29 cellular contexts compared by ENCODE assay signal in genomic region chr20:37198962-37199660, GRCh38. TPM values are rescaled to one million over a fixed set of nuclear protein-coding genes. Genes with fewer than 3 reads are reported as not detected.
DNase-seq lines count a peak whose midpoint lies in the region; ATAC-seq, FAIRE-seq and TF ChIP-seq lines count a peak whose summit lies in the region.
"Had no signal": no experiment of that assay in that cellular context is flagged by ENCODE, and none has a peak within 500 bp of the region (broad histone marks: within the 10 kb centered on the region; RNA-seq: fewer than 3 reads in every experiment).

No MANE protein-coding gene starts in this region.

- no peak overlapping the region for H4K5ac ChIP-seq in H1 (ENCODE audit: insufficient read length, low read depth, low read length)

- H3K27ac ChIP-seq in H1 (ENCODE audit: low read depth, low read length): no peak overlapping the region
- peak overlapping the region in 2 of 3 donors; percentile 11 to 66 for H3K27ac ChIP-seq in thyroid gland
- H3K27ac ChIP-seq: 22Rv1; BLaER1 treated with 17β-estradiol and CSF1 and Interleukin-3, amounts not matched to agents 10 nM and 100 nM; HL-60 had no signal

- H2AFZ ChIP-seq in H1 (ENCODE audit: low read length): no peak overlapping the region

- H3K4me3 ChIP-seq in H1 (ENCODE audit: extremely low read depth in 1 of 4, insufficient read depth in 2 of 4, low read depth in 3 of 4, low read length in 4 of 4) (no peak overlapping the region), thyroid gland (replicated peaks in 1 of 3) (no peak overlapping the region)
- H3K4me3 ChIP-seq: BLaER1 treated with 17β-estradiol and CSF1 and Interleukin-3, amounts not matched to agents 10 nM and 100 nM had no signal

- H3K27me3 Mint-ChIP-seq in activated CD8-positive, alpha-beta T cell treated with anti-CD3 and anti-CD28 coated beads, Interleukin-2, amount 10 ng/mL, durations not matched to agents 7 days and 5 days (ENCODE audit: low read depth): no peaks in the 10 kb centered on the region
- no peaks in the 10 kb centered on the region for H3K27me3 Mint-ChIP-seq in activated CD8-positive, alpha-beta T cell treated with anti-CD3 and anti-CD28 coated beads for 36 hours
- no peaks in the 10 kb centered on the region for H3K27me3 Mint-ChIP-seq in neural crest cell (ENCODE audit: low read depth)
- H3K27me3 Mint-ChIP-seq: CD4-positive, alpha-beta memory T cell had no signal

- H3K36me3 Mint-ChIP-seq in activated CD8-positive, alpha-beta T cell treated with anti-CD3 and anti-CD28 coated beads, Interleukin-2, amount 10 ng/mL, durations not matched to agents 7 days and 5 days (ENCODE audit: low read depth): peaks cover 55% of the 10 kb centered on the region
- H3K36me3 Mint-ChIP-seq in activated CD8-positive, alpha-beta T cell treated with anti-CD3 and anti-CD28 coated beads for 36 hours (ENCODE audit: low read depth): peaks cover 51% of the 10 kb centered on the region
- H3K36me3 Mint-ChIP-seq in neural crest cell (ENCODE audit: low read depth): peaks cover 3% of the 10 kb centered on the region

- intact Hi-C loops in activated CD8-positive, alpha-beta T cell treated with anti-CD3 and anti-CD28 coated beads for 36 hours (cut with micrococcal nuclease): loop anchor here (5.0 kb wide), 1 partner anchor 333 kb away; no protein-coding TSS in a partner anchor
- intact Hi-C loops in thyroid gland (cut with DNase I): loop anchor here (10.0 kb wide), 2 partner anchors 194 to 336 kb away; no protein-coding TSS in a partner anchor

- H3K9ac ChIP-seq in H1 (replicated peaks in 1 of 4; ENCODE audit: extremely low read depth in 1 of 4, low read depth in 3 of 4, low read length in 3 of 4): no peak overlapping the region
- H3K9ac ChIP-seq: BLaER1 treated with 17β-estradiol and CSF1 and Interleukin-3, amounts not matched to agents 10 nM and 100 nM had no signal

- WGBS in H1 (ENCODE audit: extremely low coverage in 1 of 2, insufficient coverage in 1 of 2, insufficient read length in 1 of 2, insufficient replicate concordance in 2 of 2, low coverage in 1 of 2, low lambda C conversion rate in 2 of 2, missing lambda C conversion rate in 1 of 2), 2 experiments: 95% methylated on average over 13 of the region's 14 CpGs; no CpG with 5 or more reads in 1 of the 2 experiments
- WGBS in thyroid gland, 2 donors: 81 to 86% methylated on average over 13 of the region's 14 CpGs

- H3K79me1 ChIP-seq in H1 (ENCODE audit: low read depth, low read length): peaks cover 17% of the 10 kb centered on the region

- peaks cover 7 to 62% of the 10 kb centered on the region in 2 experiments for H3K79me2 ChIP-seq in H1 (ENCODE audit: control insufficient read depth in 1 of 2, insufficient read depth in 2 of 2, low read length in 2 of 2)

- no peaks in the 10 kb centered on the region for H3K23me2 ChIP-seq in H1 (ENCODE audit: low read depth, low read length)

- H3K9me3 Mint-ChIP-seq in activated CD8-positive, alpha-beta T cell treated with anti-CD3 and anti-CD28 coated beads, Interleukin-2, amount 10 ng/mL, durations not matched to agents 7 days and 5 days (ENCODE audit: insufficient read depth): no peaks in the 10 kb centered on the region
- no peaks in the 10 kb centered on the region for H3K9me3 Mint-ChIP-seq in activated CD8-positive, alpha-beta T cell treated with anti-CD3 and anti-CD28 coated beads for 36 hours
- H3K9me3 Mint-ChIP-seq in neural crest cell: no peaks in the 10 kb centered on the region

- no peak overlapping the region for H3K56ac ChIP-seq in H1 (replicated peaks; ENCODE audit: insufficient read length, low read depth, low read length)

- no peak overlapping the region for H2BK120ac ChIP-seq in H1 (replicated peaks; ENCODE audit: low read depth, low read length)

- no peak overlapping the region for H2AK5ac ChIP-seq in H1 (ENCODE audit: low read depth, low read length)

- H3K4me2 ChIP-seq in H1 (ENCODE audit: insufficient read depth in 1 of 2, low read depth in 2 of 2, low read length in 2 of 2): no peak overlapping the region
- H3K4me2 ChIP-seq: BLaER1 treated with 17β-estradiol and CSF1 and Interleukin-3, amounts not matched to agents 10 nM and 100 nM had no signal

- H3K4me1 Mint-ChIP-seq in activated CD8-positive, alpha-beta T cell treated with anti-CD3 and anti-CD28 coated beads, Interleukin-2, amount 10 ng/mL, durations not matched to agents 7 days and 5 days (ENCODE audit: low read depth): peaks cover 26% of the 10 kb centered on the region
- peaks cover 28% of the 10 kb centered on the region for H3K4me1 Mint-ChIP-seq in activated CD8-positive, alpha-beta T cell treated with anti-CD3 and anti-CD28 coated beads for 36 hours (ENCODE audit: low read depth)
- peaks cover 33% of the 10 kb centered on the region for H3K4me1 Mint-ChIP-seq in neural crest cell

- peaks cover 4 to 16% of the 10 kb centered on the region in 2 experiments for H4K20me1 ChIP-seq in H1 (replicated peaks in 1 of 2; ENCODE audit: control insufficient read depth in 1 of 2, insufficient read depth in 2 of 2, low read length in 2 of 2)

- no peak for FAIRE-seq in H1 (lab: Jason Lieb, UNC)
- FAIRE-seq: G401.6, GM18507, H54 had no signal

- no peak overlapping the region for H2BK12ac ChIP-seq in H1 (ENCODE audit: low read depth, low read length)

- no peak for TF ChIP-seq POLR2A in H1 (IDR thresholded peaks at IDR 0.05; ENCODE audit: control extremely low read depth in 1 of 2, low read depth in 2 of 2, low read length in 2 of 2)
- no peak for TF ChIP-seq POLR2A in thyroid gland (IDR thresholded peaks at IDR 0.05)

- no peak overlapping the region for H4K91ac ChIP-seq in H1 (replicated peaks; ENCODE audit: insufficient read length, low read length)

- H3K27ac Mint-ChIP-seq in activated CD8-positive, alpha-beta T cell treated with anti-CD3 and anti-CD28 coated beads, Interleukin-2, amount 10 ng/mL, durations not matched to agents 7 days and 5 days: peak overlapping the region; percentile 58
- no peak overlapping the region for H3K27ac Mint-ChIP-seq in activated CD8-positive, alpha-beta T cell treated with anti-CD3 and anti-CD28 coated beads for 36 hours
- H3K27ac Mint-ChIP-seq in neural crest cell (ENCODE audit: unreplicated experiment): peak overlapping the region; percentile 24

- POLR2A ChIA-PET in activated CD8-positive, alpha-beta T cell treated with anti-CD3 and anti-CD28 coated beads, Interleukin-2, amount 10 ng/mL, durations not matched to agents 7 days and 5 days (lab: Charles Lee): no interaction called here
- POLR2A ChIA-PET in activated CD8-positive, alpha-beta T cell treated with anti-CD3 and anti-CD28 coated beads for 36 hours (lab: Charles Lee): no interaction called here
- POLR2A ChIA-PET in H1 (lab: Charles Lee; ENCODE audit: partially characterized antibody): interaction anchor here (1.3 kb wide), 1 partner anchor 20 kb away, joined by 3 read pairs; no protein-coding TSS in a partner anchor

- TF ChIP-seq CTCF in activated CD8-positive, alpha-beta T cell treated with anti-CD3 and anti-CD28 coated beads for 36 hours (IDR thresholded peaks at IDR 0.05): no peak
- TF ChIP-seq CTCF in H1 (IDR thresholded peaks at IDR 0.05; ENCODE audit: control extremely low read depth in 1 of 3, insufficient read depth in 1 of 3, low read depth in 1 of 3, low read length in 3 of 3) (no peak), neural crest cell (conservative IDR thresholded peaks at IDR 0.05) (no peak), thyroid gland (IDR thresholded peaks at IDR 0.05) (no peak)

- H2BK5ac ChIP-seq in H1 (ENCODE audit: low read depth, low read length): 0 out of 2 replicates have a peak overlapping the region, but pooled peaks have one; percentile 31

- no peak for DNase-seq in activated CD8-positive, alpha-beta T cell treated with anti-CD3 and anti-CD28 coated beads, Interleukin-2, amount 10 ng/mL, durations not matched to agents 7 days and 5 days
- DNase-seq in activated CD8-positive, alpha-beta T cell treated with anti-CD3 and anti-CD28 coated beads for 36 hours: no peak
- DNase-seq in H1 (ENCODE audit: low read depth in 1 of 2, low spot score in 2 of 2) (no peak), neural crest cell (ENCODE audit: low read depth, low spot score) (no peak), thyroid gland (no peak)
- DNase-seq: ACHN; Caco-2; CD4-positive, alpha-beta memory T cell; DMS 273 treated with DMSO at 0.1 percent for 48 hours; KBM-7; MM.1S; NCI-H1048; NCI-H1417 treated with DMSO at 0.1 percent for 48 hours; NCI-H187 treated with DMSO at 0.1 percent for 48 hours; NCI-H2107; NCI-H524; NCI-H774; NK-92 treated with Interleukin-12 subunit alpha and Interleukin-12 subunit beta, amount 100 ng/mL, for 24 hours had no signal

- H3K4me1 ChIP-seq in H1 (replicated peaks in 1 of 4; ENCODE audit: control insufficient read depth in 3 of 4, insufficient read depth in 4 of 4, low read length in 3 of 4): no peaks in the 10 kb centered on the region
- peaks cover 14 to 46% of the 10 kb centered on the region in 2 donors for H3K4me1 ChIP-seq in thyroid gland

- no peak overlapping the region for H4K8ac ChIP-seq in H1 (ENCODE audit: extremely low read depth, insufficient read depth, low read length)

- H2BK20ac ChIP-seq in H1 (ENCODE audit: low read length): no peak overlapping the region

- no peak overlapping the region for H3K4me3 Mint-ChIP-seq in activated CD8-positive, alpha-beta T cell treated with anti-CD3 and anti-CD28 coated beads, Interleukin-2, amount 10 ng/mL, durations not matched to agents 7 days and 5 days
- no peak overlapping the region for H3K4me3 Mint-ChIP-seq in activated CD8-positive, alpha-beta T cell treated with anti-CD3 and anti-CD28 coated beads for 36 hours
- H3K4me3 Mint-ChIP-seq in neural crest cell: no peak overlapping the region
- H3K4me3 Mint-ChIP-seq: CD4-positive, alpha-beta memory T cell had no signal

- TF ChIP-seq EP300 in H1 (IDR thresholded peaks at IDR 0.05; ENCODE audit: borderline replicate concordance in 1 of 2, low read depth in 2 of 2, low read length in 2 of 2): no peak

- no peak overlapping the region for H3K4ac ChIP-seq in H1 (replicated peaks; ENCODE audit: insufficient read length, low read depth, low read length)

- H3K18ac ChIP-seq in H1 (ENCODE audit: extremely low read depth, low read length): no peak overlapping the region

- CTCF ChIA-PET in activated CD8-positive, alpha-beta T cell treated with anti-CD3 and anti-CD28 coated beads, Interleukin-2, amount 10 ng/mL, durations not matched to agents 7 days and 5 days (lab: Charles Lee): interaction anchor here (6.2 kb wide), 1 partner anchor 9 kb away, joined by 45 read pairs; no protein-coding TSS in a partner anchor
- CTCF ChIA-PET in activated CD8-positive, alpha-beta T cell treated with anti-CD3 and anti-CD28 coated beads for 36 hours (lab: Charles Lee): interaction anchor here (0.9 to 5.6 kb wide), 2 partner anchors 9 to 336 kb away, joined by 3 to 45 read pairs; no protein-coding TSS in a partner anchor
- CTCF ChIA-PET in H1 (lab: Charles Lee; ENCODE audit: partially characterized antibody): interaction anchor here (1.0 to 4.3 kb wide), 4 partner anchors 8 to 44 kb away, joined by 3 to 31 read pairs (median 4); no protein-coding TSS in a partner anchor

- no peak for TF ChIP-seq RAD21 in H1 (IDR thresholded peaks at IDR 0.05 in 1 of 2, conservative IDR thresholded peaks at IDR 0.05 in 1 of 2; ENCODE audit: low read depth in 2 of 2, low read length in 2 of 2)

- H2BK15ac ChIP-seq in H1 (ENCODE audit: low read length): no peak overlapping the region

- peaks cover 21 to 52% (median 37%) of the 10 kb centered on the region in 4 experiments for H3K36me3 ChIP-seq in H1 (ENCODE audit: control insufficient read depth in 2 of 4, insufficient read depth in 4 of 4, low read length in 3 of 4)
- peaks cover 11 to 14% of the 10 kb centered on the region in 2 donors for H3K36me3 ChIP-seq in thyroid gland

- H3K27me3 ChIP-seq in H1 (replicated peaks in 1 of 4; ENCODE audit: control insufficient read depth in 3 of 4, extremely low read depth in 1 of 4, insufficient read depth in 3 of 4, low read length in 3 of 4): no peaks in the 10 kb centered on the region
- no peaks in the 10 kb centered on the region for H3K27me3 ChIP-seq in thyroid gland
- H3K27me3 ChIP-seq: BLaER1 treated with 17β-estradiol and CSF1 and Interleukin-3, amounts not matched to agents 10 nM and 100 nM had no signal

- no peak overlapping the region for H3K23ac ChIP-seq in H1 (ENCODE audit: insufficient read length)

- H3K9me3 ChIP-seq in H1 (ENCODE audit: insufficient read depth in 2 of 2, low read depth in 1 of 2, low read length in 1 of 2) (no peaks in the 10 kb centered on the region), thyroid gland (no peaks in the 10 kb centered on the region)
- H3K9me3 ChIP-seq: BLaER1 treated with 17β-estradiol and CSF1 and Interleukin-3, amounts not matched to agents 10 nM and 100 nM; Caco-2 had no signal

- no peak overlapping the region for H3K14ac ChIP-seq in H1 (ENCODE audit: insufficient read length)

- ATAC-seq in activated CD8-positive, alpha-beta T cell treated with anti-CD3 and anti-CD28 coated beads, Interleukin-2, amount 10 ng/mL, durations not matched to agents 7 days and 5 days: no peak
- no peak for ATAC-seq in activated CD8-positive, alpha-beta T cell treated with anti-CD3 and anti-CD28 coated beads for 36 hours
- ATAC-seq in GM21737 (IDR thresholded peaks at IDR 0.05; ENCODE audit: unreplicated experiment) (no peak), HG03175 (IDR thresholded peaks at IDR 0.05; ENCODE audit: unreplicated experiment) (no peak), HG02884 (IDR thresholded peaks at IDR 0.05; ENCODE audit: unreplicated experiment) (no peak)
- ATAC-seq: Panc1 had no signal

RNA-seq across cellular contexts. Expression of gene MROH8, which starts 19.8 kb away (rescaled TPM):
- total RNA-seq in activated CD8-positive, alpha-beta T cell treated with anti-CD3 and anti-CD28 coated beads, Interleukin-2, amount 10 ng/mL, durations not matched to agents 7 days and 5 days: 1 to 10 TPM; 2.6 to 2.8 TPM
- 1 to 10 TPM; 2.1 to 3.1 TPM for total RNA-seq in activated CD8-positive, alpha-beta T cell treated with anti-CD3 and anti-CD28 coated beads for 36 hours
- total RNA-seq in H1 (2021; fragmentation: NEBNext Ultra II Directional; extraction: Animal tissue kit (Norgen Biotek cat#: 25700)): 0.48 and 0.50 TPM in 2 replicates
- polyA plus RNA-seq in H1 (2011; rRNA removed): 0.67 and 0.86 TPM in 2 replicates
- 1.2 TPM for polyA plus RNA-seq in H1 (2011; cell fraction: cytosol; rRNA removed)
- polyA plus RNA-seq in H1 (2011; cell fraction: nucleus; rRNA removed): 0.86 TPM
- polyA plus RNA-seq in H1 (2012, experiment 1 of 2): 0.33 to 1.8 TPM (median 0.95 TPM) in 4 replicates
- 0.29 TPM for polyA plus RNA-seq in H1 (2012, experiment 2 of 2)
- polyA plus RNA-seq in H1 (2013, experiment 1 of 2): 0.39 TPM
- polyA plus RNA-seq in H1 (2013, experiment 2 of 2): 0.52 TPM
- 1.6 and 1.9 TPM in 2 replicates for polyA minus RNA-seq in H1 (2011; rRNA and poly(A)+ RNA removed)
- 1.1 TPM for polyA minus RNA-seq in H1 (2011; cell fraction: cytosol; rRNA and poly(A)+ RNA removed)
- 4.6 TPM for polyA minus RNA-seq in H1 (2011; cell fraction: nucleus; rRNA and poly(A)+ RNA removed)
- total RNA-seq in neural crest cell: 7.3 and 7.6 TPM in 2 replicates
- 1 to 10 TPM; 2.3 to 7.5 (median 3.4) TPM for total RNA-seq in thyroid gland
- total RNA-seq: HT-29 had no signal

RNA-seq across cellular contexts. Expression of gene RPN2, which starts 20.0 kb away (rescaled TPM):
- 100 to 1,000 TPM; 163 to 165 TPM for total RNA-seq in activated CD8-positive, alpha-beta T cell treated with anti-CD3 and anti-CD28 coated beads, Interleukin-2, amount 10 ng/mL, durations not matched to agents 7 days and 5 days
- total RNA-seq in activated CD8-positive, alpha-beta T cell treated with anti-CD3 and anti-CD28 coated beads for 36 hours: 100 to 1,000 TPM; 103 to 107 TPM
- 226 and 236 TPM in 2 replicates for total RNA-seq in H1 (2021; fragmentation: NEBNext Ultra II Directional; extraction: Animal tissue kit (Norgen Biotek cat#: 25700))
- 299 and 379 TPM in 2 replicates for polyA plus RNA-seq in H1 (2011; rRNA removed)
- polyA plus RNA-seq in H1 (2011; cell fraction: cytosol; rRNA removed): 314 TPM
- polyA plus RNA-seq in H1 (2011; cell fraction: nucleus; rRNA removed): 372 TPM
- polyA plus RNA-seq in H1 (2012, experiment 1 of 2): 206 to 251 TPM (median 231 TPM) in 4 replicates
- polyA plus RNA-seq in H1 (2012, experiment 2 of 2): 85.9 TPM
- 637 TPM for polyA plus RNA-seq in H1 (2013, experiment 1 of 2)
- polyA plus RNA-seq in H1 (2013, experiment 2 of 2): 621 TPM
- 508 and 613 TPM in 2 replicates for polyA minus RNA-seq in H1 (2011; rRNA and poly(A)+ RNA removed)
- polyA minus RNA-seq in H1 (2011; cell fraction: cytosol; rRNA and poly(A)+ RNA removed): 251 TPM
- polyA minus RNA-seq in H1 (2011; cell fraction: nucleus; rRNA and poly(A)+ RNA removed): 176 TPM
- total RNA-seq in neural crest cell: 196 and 203 TPM in 2 replicates
- total RNA-seq in thyroid gland: 100 to 1,000 TPM; 175 to 342 (median 296) TPM
